Comparison of ENCODE assay signal across 1 cellular context in the genomic region with DNA sequence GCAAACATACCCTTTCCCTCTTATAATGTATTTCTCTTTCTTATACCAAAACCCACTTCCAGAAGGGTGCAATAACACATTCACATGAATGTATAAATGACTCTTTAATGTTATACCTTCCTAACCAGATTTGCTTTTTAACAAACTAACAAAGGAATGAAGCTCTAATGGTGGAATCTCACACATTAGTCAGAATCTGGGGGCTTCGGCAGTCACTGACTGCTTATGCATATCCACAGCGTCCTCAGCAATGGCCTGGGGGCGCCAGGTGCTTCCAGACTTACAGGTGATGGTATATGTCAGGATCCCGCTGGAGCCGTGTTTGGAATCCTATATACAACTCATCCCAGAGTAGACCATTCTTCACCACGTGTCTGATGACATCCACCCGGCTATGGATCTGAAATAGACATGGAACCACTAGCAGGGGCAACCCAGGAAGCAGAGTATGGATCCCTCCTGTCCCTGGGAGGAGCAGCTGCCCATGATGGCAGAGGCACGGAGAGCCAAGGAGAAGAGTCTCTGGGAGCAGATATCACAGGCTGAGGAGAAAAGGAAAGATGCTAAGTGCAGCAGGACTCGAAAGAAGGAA.
A peak's percentile ranks its signal among the peaks of the same experiment; 100 is the strongest.
TF ChIP-seq lines count a peak whose summit lies in the region.

No MANE protein-coding gene starts in this region.

TF ChIP-seq in H1, 55 proteins besides CTCF, POLR2A, EP300 and RAD21:
- TF ChIP-seq KDM1A (IDR thresholded peaks at IDR 0.05; ENCODE audit: borderline replicate concordance, low read length) (peak; percentile 71; the same call in 1 of the 2 replicates), SP1 (IDR thresholded peaks at IDR 0.05; ENCODE audit: low read depth, low read length) (no peak)
